In the genomic region with DNA sequence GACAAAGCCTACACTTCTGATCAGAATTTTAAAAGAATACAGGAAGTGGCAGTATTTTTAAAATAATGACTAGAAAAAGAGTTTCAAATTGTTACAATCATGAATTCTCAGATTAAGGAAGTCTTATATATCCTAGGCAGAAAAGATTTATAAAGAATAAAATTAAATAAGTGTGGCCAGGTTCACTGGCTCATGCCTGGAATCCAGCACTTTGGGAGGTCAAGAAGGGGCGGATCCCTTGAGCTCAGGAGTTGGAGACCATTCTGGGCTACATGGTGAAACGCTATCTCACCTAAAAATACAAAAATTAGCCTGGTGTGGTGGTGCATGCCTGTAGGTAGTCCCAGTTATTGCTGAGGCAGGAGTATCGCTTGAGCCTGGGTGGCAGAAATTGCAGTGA, we compare ENCODE assay signal across 38 cellular contexts. TPM values are rescaled to one million over a fixed set of nuclear protein-coding genes. Genes with fewer than 3 reads are reported as not detected.
"Had no signal": no experiment of that assay in that cellular context is flagged by ENCODE, and none has a peak within 500 bp of the region (broad histone marks: within the 10 kb centered on the region; RNA-seq: fewer than 3 reads in every experiment).

No MANE protein-coding gene starts in this region.

- DNase-seq: MG63, MM.1S, MV-4-11, NCI-H1048, NCI-H1092, NCI-H1092 treated with DMSO at 0.1 percent for 48 hours, NCI-H1105, NCI-H1105 treated with DMSO at 0.1 percent for 48 hours, NCI-H1417, NCI-H1417 treated with DMSO at 0.1 percent for 48 hours, NCI-H1436, NCI-H1436 treated with DMSO at 0.1 percent for 48 hours, NCI-H146, NCI-H1694, NCI-H1694 treated with DMSO at 0.1 percent for 48 hours, NCI-H187, NCI-H187 treated with DMSO at 0.1 percent for 48 hours, NCI-H1930, NCI-H2029, NCI-H2029 treated with DMSO at 0.1 percent for 48 hours, NCI-H2081, NCI-H2081 treated with DMSO at 0.1 percent for 48 hours, NCI-H2107, NCI-H2171, NCI-H2171 treated with DMSO at 0.1 percent for 48 hours, NCI-H2227 treated with DMSO at 0.1 percent for 48 hours, NCI-H226, NCI-H345, NCI-H446, NCI-H446 treated with DMSO at 0.1 percent for 48 hours, NCI-H510A, NCI-H510A treated with DMSO at 0.1 percent for 48 hours, NCI-H524, NCI-H524 treated with DMSO at 0.1 percent for 48 hours, NCI-H526 had no signal

- H3K9me3 ChIP-seq: MG63 had no signal

- H3K36me3 ChIP-seq: MG63 had no signal

- H3K27me3 ChIP-seq: MG63 had no signal

- H3K4me3 ChIP-seq: MG63 had no signal

RNA-seq across cellular contexts. Expression of gene XKR3, which starts 24.1 kb away (rescaled TPM):
- total RNA-seq: LHCN-M2, MCF 10A, NCI-H460 had no signal
